In genomic region chr10:82377608-82378007, GRCh38 we compare ENCODE assay signal across 12 cellular contexts.
DNase-seq lines count a peak whose midpoint lies in the region; ATAC-seq, FAIRE-seq and TF ChIP-seq lines count a peak whose summit lies in the region.
"Had no signal": no experiment of that assay in that cellular context is flagged by ENCODE, and none has a peak within 500 bp of the region (broad histone marks: within the 10 kb centered on the region; RNA-seq: fewer than 3 reads in every experiment).

No MANE protein-coding gene starts in this region.

- no TSS peak for BruUV-seq in HepG2 (replicated peaks; lab: Mats Ljungman, UMichigan)

- H3K36me3 ChIP-seq in liver (ENCODE audit: control insufficient read depth in 4 of 4, insufficient read depth in 3 of 4, low read depth in 1 of 4, low read length in 3 of 4) (no peaks in the 10 kb centered on the region), HepG2 (replicated peaks in 1 of 2; ENCODE audit: control insufficient read depth in 1 of 2, insufficient read depth in 2 of 2, low read length in 2 of 2) (no peaks in the 10 kb centered on the region)

- H3K27me3 ChIP-seq in liver (ENCODE audit: control insufficient read depth in 4 of 4, insufficient read depth in 4 of 4, low read length in 3 of 4) (no peaks in the 10 kb centered on the region), HepG2 (ENCODE audit: control insufficient read depth in 1 of 2, insufficient read depth in 2 of 2, low read length in 2 of 2) (no peaks in the 10 kb centered on the region)

- H3K27ac ChIP-seq in liver (ENCODE audit: low read depth in 1 of 2, low read length in 2 of 2) (no peak overlapping the region), HepG2 (ENCODE audit: extremely low read length, insufficient read depth, low read length) (no peak overlapping the region)
- H3K27ac ChIP-seq: skin epidermis had no signal

- H3K79me2 ChIP-seq in HepG2 (ENCODE audit: insufficient read depth, low read length), result no peaks in the 10 kb centered on the region

- H4K20me1 ChIP-seq in HepG2 (ENCODE audit: insufficient read depth, low read length), result no peaks in the 10 kb centered on the region

- DNase-seq in HepG2 (ENCODE audit: low spot score) (no peak), astrocyte of the hippocampus (ENCODE audit: low read depth, low spot score) (peak; percentile 22), iPS-NIHi7 (ENCODE audit: extremely low spot score) (peak; percentile 43), cerebellar nuclear complex (lab: John Stamatoyannopoulos, UW) (no peak)
- DNase-seq: activated T-cell treated with anti-CD3 and anti-CD28 coated beads, Interleukin-2, amount 50 U/mL, for 48 hours had no signal

- TF ChIP-seq POLR2A in HepG2 (IDR thresholded peaks at IDR 0.05; ENCODE audit: insufficient read depth in 1 of 2, low read depth in 2 of 2, low read length in 2 of 2), result no peak

- intact Hi-C loops in HepG2 (cut with micrococcal nuclease; ENCODE audit: unreplicated experiment), result loop anchor here (5.0 kb wide), 1 partner anchor 225 kb away; no protein-coding TSS in a partner anchor

- TF ChIP-seq CTCF in liver (IDR thresholded peaks at IDR 0.05; ENCODE audit: low read depth, low read length, missing input control) (peak; percentile 29), HepG2 (CRISPR knock-in tag; IDR thresholded peaks at IDR 0.05) (no peak)

- H3K4me1 ChIP-seq in liver (ENCODE audit: control insufficient read depth in 4 of 4, insufficient read depth in 4 of 4, low read length in 3 of 4) (no peaks in the 10 kb centered on the region), HepG2 (ENCODE audit: insufficient read depth, low read length) (no peaks in the 10 kb centered on the region)

- TF ChIP-seq RAD21 in liver (IDR thresholded peaks at IDR 0.05) (peak; percentile 66 to 70), HepG2 (CRISPR knock-in tag; IDR thresholded peaks at IDR 0.05) (no peak)

- no peak overlapping the region for H3K9ac ChIP-seq in liver (ENCODE audit: low read depth in 1 of 2, low read length in 2 of 2)
- H3K9ac ChIP-seq in HepG2 (ENCODE audit: insufficient read depth, low read depth, low read length), result no peak overlapping the region

- in situ Hi-C loops in HepG2 (cut with HindIII; ENCODE audit: extremely low pct_ligation_motif_present, low pct_unique_long_range_greater_than_20kb), result no loop called here

- no peak for FAIRE-seq in HepG2 (lab: Jason Lieb, UNC)
- FAIRE-seq: GM12891 had no signal

- no peak overlapping the region for H3K4me2 ChIP-seq in HepG2 (ENCODE audit: low read depth, low read length)

- 19% methylated on average over 4 of the region's 4 CpGs for WGBS in liver
- WGBS in HepG2 (ENCODE audit: low lambda C conversion rate), result 5% methylated on average over 4 of the region's 4 CpGs

- no peak overlapping the region for H3K4me3 ChIP-seq in liver (ENCODE audit: low read depth in 1 of 3, low read length in 3 of 3)
- H3K4me3 ChIP-seq in HepG2 (replicated peaks in 1 of 3; ENCODE audit: insufficient read depth in 1 of 3, low read depth in 2 of 3, low read length in 3 of 3), result no peak overlapping the region
- H3K4me3 ChIP-seq: skin epidermis had no signal

- no peaks in the 10 kb centered on the region for H3K9me3 ChIP-seq in liver (ENCODE audit: control insufficient read depth in 4 of 4, low read length in 3 of 4)
- H3K9me3 ChIP-seq in HepG2 (ENCODE audit: low read length), result peaks cover 71% of the 10 kb centered on the region

- ATAC-seq in HepG2, result no peak
- ATAC-seq in GM21390 (IDR thresholded peaks at IDR 0.05; ENCODE audit: unreplicated experiment), result no peak
- no peak for ATAC-seq in HG03442 (IDR thresholded peaks at IDR 0.05; ENCODE audit: unreplicated experiment)
- no peak for ATAC-seq in HG03108 (IDR thresholded peaks at IDR 0.05; ENCODE audit: unreplicated experiment)
- ATAC-seq: stimulated activated effector memory CD8-positive, alpha-beta T cell treated with anti-CD3 and anti-CD28 coated beads, Interleukin-12 subunit alpha, Interleukin-12 subunit beta, amount 100 ng/mL, for 72 hours had no signal

- no peak overlapping the region for H2AFZ ChIP-seq in HepG2 (ENCODE audit: low read length)

- CTCF ChIA-PET in HepG2 (lab: Yijun Ruan, JAX; ENCODE audit: low intra/inter-chr PET ratio, low total read pairs), result no interaction called here

- TF ChIP-seq EP300 in HepG2 (IDR thresholded peaks at IDR 0.05; ENCODE audit: low read depth in 2 of 2, low read length in 2 of 2), result no peak
- TF ChIP-seq EP300 in HepG2 (CRISPR knock-in tag; IDR thresholded peaks at IDR 0.05; ENCODE audit: borderline replicate concordance), result no peak

- POLR2A ChIA-PET in HepG2 (lab: Yijun Ruan, JAX), result no interaction called here

TF ChIP-seq in liver, 16 proteins besides CTCF, POLR2A, EP300 and RAD21 (continues in another document):
- no peak for TF ChIP-seq FOXA1 (IDR thresholded peaks at IDR 0.05)
- no peak for TF ChIP-seq MAX (IDR thresholded peaks at IDR 0.05)
- TF ChIP-seq NR2F2 (IDR thresholded peaks at IDR 0.05), result no peak
- TF ChIP-seq SP1 (IDR thresholded peaks at IDR 0.05), result no peak
- no peak for TF ChIP-seq TAF1 (conservative IDR thresholded peaks at IDR 0.05)
- TF ChIP-seq GABPA (IDR thresholded peaks at IDR 0.05 in 1 of 2, conservative IDR thresholded peaks at IDR 0.05 in 1 of 2), result no peak
- TF ChIP-seq REST (IDR thresholded peaks at IDR 0.05), result no peak
- no peak for TF ChIP-seq YY1 (IDR thresholded peaks at IDR 0.05)
- TF ChIP-seq JUND (IDR thresholded peaks at IDR 0.05), result no peak
- TF ChIP-seq HNF4G (IDR thresholded peaks at IDR 0.05), result no peak
- TF ChIP-seq EGR1 (IDR thresholded peaks at IDR 0.05; ENCODE audit: low read depth in 2 of 2), result no peak

TF ChIP-seq in HepG2, 621 proteins besides CTCF, POLR2A, EP300 and RAD21 (continues in another document):
- TF ChIP-seq THAP7 (CRISPR knock-in tag; IDR thresholded peaks at IDR 0.05) (no peak), TBP (CRISPR knock-in tag; IDR thresholded peaks at IDR 0.05) (no peak), ZBTB26 (CRISPR knock-in tag; IDR thresholded peaks at IDR 0.05; ENCODE audit: borderline replicate concordance) (no peak), JUN (CRISPR knock-in tag; IDR thresholded peaks at IDR 0.05) (no peak), KLF11 (CRISPR knock-in tag; IDR thresholded peaks at IDR 0.05) (no peak), ZNF282 (IDR thresholded peaks at IDR 0.05; ENCODE audit: partially characterized antibody) (no peak), ATF6 (CRISPR knock-in tag; conservative IDR thresholded peaks at IDR 0.05) (no peak), FOXA3 (CRISPR knock-in tag; IDR thresholded peaks at IDR 0.05) (no peak), ZNF710 (CRISPR knock-in tag; IDR thresholded peaks at IDR 0.05; ENCODE audit: borderline replicate concordance) (no peak), CCDC6 (CRISPR knock-in tag; IDR thresholded peaks at IDR 0.05) (no peak)

Comparison
In these comparisons a context has a peak if more than half of its experiments do, and no peak if none do; other contexts are left out.
1. DNase-seq: peak in astrocyte of the hippocampus (single experiment) and iPS-NIHi7 (single experiment); none in HepG2 (single experiment) and cerebellar nuclear complex (0 of 2).